ENCODE assay signal across 29 cellular contexts in the genomic region with DNA sequence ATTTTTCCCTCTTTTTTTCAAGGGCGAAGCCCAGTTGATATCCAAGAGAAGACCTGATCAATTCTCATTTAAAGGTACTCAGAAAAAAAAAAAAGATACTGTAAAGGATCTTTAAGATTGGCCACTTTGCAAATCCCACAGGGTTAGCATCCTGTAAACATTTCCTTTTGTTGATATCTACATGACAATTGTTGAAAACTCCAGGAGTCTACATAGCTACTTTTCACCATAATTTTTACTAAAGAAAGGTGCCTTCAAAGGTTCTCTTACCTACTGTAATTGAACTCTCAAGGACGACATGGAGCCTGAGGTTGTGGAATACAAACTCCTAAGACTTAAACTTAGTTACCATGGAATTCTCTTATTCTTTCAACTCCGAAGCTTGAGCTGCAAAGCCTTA.
"Had no signal": no experiment of that assay in that cellular context is flagged by ENCODE, and none has a peak within 500 bp of the region (broad histone marks: within the 10 kb centered on the region; RNA-seq: fewer than 3 reads in every experiment).

No MANE protein-coding gene starts in this region.

- ATAC-seq: activated naive CD4-positive, alpha-beta T cell treated with anti-CD3 and anti-CD28 coated beads, Interleukin-2, amount 50 U/mL, for 72 hours; activated T-cell treated with anti-CD3 and anti-CD28 coated beads, Interleukin-2, amount 50 U/mL, for 72 hours; gastroesophageal sphincter; heart right ventricle had no signal

- H3K27me3 Mint-ChIP-seq: activated CD4-positive, alpha-beta memory T cell treated with anti-CD3 and anti-CD28 coated beads, Interleukin-2, amount 10 ng/mL, durations not matched to agents 7 days and 5 days; activated CD4-positive, alpha-beta T cell treated with anti-CD3 and anti-CD28 coated beads, Interleukin-2, amount 10 ng/mL, durations not matched to agents 7 days and 5 days; activated naive CD4-positive, alpha-beta T cell treated with anti-CD3 and anti-CD28 coated beads, Interleukin-2, amount 10 ng/mL, durations not matched to agents 7 days and 5 days; activated naive CD8-positive, alpha-beta T cell treated with anti-CD3 and anti-CD28 coated beads, Interleukin-2, amount 10 ng/mL, durations not matched to agents 7 days and 5 days; activated T-cell treated with anti-CD3 and anti-CD28 coated beads, Interleukin-2, amount 50 U/mL, for 24 hours; brain had no signal

- H3K27ac Mint-ChIP-seq: activated CD4-positive, alpha-beta memory T cell treated with anti-CD3 and anti-CD28 coated beads, Interleukin-2, amount 10 ng/mL, durations not matched to agents 7 days and 5 days; activated CD4-positive, alpha-beta T cell treated with anti-CD3 and anti-CD28 coated beads, Interleukin-2, amount 10 ng/mL, durations not matched to agents 7 days and 5 days; activated naive CD4-positive, alpha-beta T cell treated with anti-CD3 and anti-CD28 coated beads, Interleukin-2, amount 10 ng/mL, durations not matched to agents 7 days and 5 days; activated naive CD8-positive, alpha-beta T cell treated with anti-CD3 and anti-CD28 coated beads, Interleukin-2, amount 10 ng/mL, durations not matched to agents 7 days and 5 days; activated T-cell treated with anti-CD3 and anti-CD28 coated beads, Interleukin-2, amount 50 U/mL, for 24 hours; activated T-cell treated with anti-CD3 and anti-CD28 coated beads, Interleukin-2, amount 50 U/mL, for 72 hours had no signal

- H3K27ac ChIP-seq: ascending aorta, breast epithelium, cardiac muscle cell, colonic mucosa, esophagus muscularis mucosa, gastroesophageal sphincter, heart right ventricle, hepatocyte had no signal

- H3K9me3 ChIP-seq: ascending aorta, breast epithelium, colonic mucosa, esophagus muscularis mucosa, gastroesophageal sphincter, heart right ventricle had no signal

- H3K4me1 Mint-ChIP-seq: activated CD4-positive, alpha-beta memory T cell treated with anti-CD3 and anti-CD28 coated beads, Interleukin-2, amount 10 ng/mL, durations not matched to agents 7 days and 5 days; activated CD4-positive, alpha-beta T cell treated with anti-CD3 and anti-CD28 coated beads, Interleukin-2, amount 10 ng/mL, durations not matched to agents 7 days and 5 days; activated naive CD4-positive, alpha-beta T cell treated with anti-CD3 and anti-CD28 coated beads, Interleukin-2, amount 10 ng/mL, durations not matched to agents 7 days and 5 days; activated naive CD8-positive, alpha-beta T cell treated with anti-CD3 and anti-CD28 coated beads, Interleukin-2, amount 10 ng/mL, durations not matched to agents 7 days and 5 days; brain had no signal

- H2AFZ ChIP-seq: hepatocyte had no signal

- H3K36me3 Mint-ChIP-seq: activated naive CD4-positive, alpha-beta T cell treated with anti-CD3 and anti-CD28 coated beads, Interleukin-2, amount 50 U/mL, for 72 hours had no signal

- DNase-seq: activated CD4-positive, alpha-beta memory T cell treated with anti-CD3 and anti-CD28 coated beads, Interleukin-2, amount 10 ng/mL, durations not matched to agents 7 days and 5 days; activated CD4-positive, alpha-beta T cell treated with anti-CD3 and anti-CD28 coated beads for 1 hour; activated CD4-positive, alpha-beta T cell treated with anti-CD3 and anti-CD28 coated beads for 4 hours; activated CD4-positive, alpha-beta T cell treated with anti-CD3 and anti-CD28 coated beads, Interleukin-2, amount 10 ng/mL, durations not matched to agents 7 days and 5 days; activated CD4-positive, alpha-beta T cell treated with anti-CD3 and anti-CD28 coated beads, Interleukin-2, amount 50 U/mL, for 4 hours; activated CD8-positive, alpha-beta memory T cell treated with anti-CD3 and anti-CD28 coated beads, Interleukin-2, amount 50 U/mL, for 48 hours; activated gamma-delta T cell; activated naive CD4-positive, alpha-beta T cell; activated naive CD4-positive, alpha-beta T cell treated with anti-CD3 and anti-CD28 coated beads, Interleukin-2, amount 10 ng/mL, durations not matched to agents 7 days and 5 days; activated naive CD8-positive, alpha-beta T cell treated with anti-CD3 and anti-CD28 coated beads, Interleukin-2, amount 10 ng/mL, durations not matched to agents 7 days and 5 days; activated T-cell treated with anti-CD3 and anti-CD28 coated beads for 4 hours; activated T-cell treated with anti-CD3 and anti-CD28 coated beads, Interleukin-2, amount 50 U/mL, for 24 hours; activated T-cell treated with anti-CD3 and anti-CD28 coated beads, Interleukin-2, amount 50 U/mL, for 72 hours; central memory CD4-positive, alpha-beta T cell; cerebellar nuclear complex; colonic mucosa; effector CD8-positive, alpha-beta T cell; erythroblast; foreskin melanocyte; heart right ventricle; T-helper 2 cell had no signal

- H3K27me3 ChIP-seq: ascending aorta, breast epithelium, cardiac muscle cell, colonic mucosa, esophagus muscularis mucosa, gastroesophageal sphincter, heart right ventricle, hepatocyte had no signal

- H3K4me3 ChIP-seq: ascending aorta, breast epithelium, cardiac muscle cell, colonic mucosa, esophagus muscularis mucosa, gastroesophageal sphincter, heart right ventricle, hepatocyte had no signal

- H3K79me2 ChIP-seq: hepatocyte had no signal

- H3K4me2 ChIP-seq: hepatocyte had no signal

- H3K4me3 Mint-ChIP-seq: activated CD4-positive, alpha-beta memory T cell treated with anti-CD3 and anti-CD28 coated beads, Interleukin-2, amount 10 ng/mL, durations not matched to agents 7 days and 5 days; activated CD4-positive, alpha-beta T cell treated with anti-CD3 and anti-CD28 coated beads, Interleukin-2, amount 10 ng/mL, durations not matched to agents 7 days and 5 days; activated naive CD4-positive, alpha-beta T cell treated with anti-CD3 and anti-CD28 coated beads, Interleukin-2, amount 10 ng/mL, durations not matched to agents 7 days and 5 days; activated naive CD8-positive, alpha-beta T cell treated with anti-CD3 and anti-CD28 coated beads, Interleukin-2, amount 10 ng/mL, durations not matched to agents 7 days and 5 days; activated T-cell treated with anti-CD3 and anti-CD28 coated beads, Interleukin-2, amount 50 U/mL, for 24 hours; activated T-cell treated with anti-CD3 and anti-CD28 coated beads, Interleukin-2, amount 50 U/mL, for 72 hours; brain had no signal

- H3K4me1 ChIP-seq: ascending aorta, breast epithelium, colonic mucosa, esophagus muscularis mucosa, gastroesophageal sphincter, heart right ventricle had no signal

- H3K9me3 Mint-ChIP-seq: activated CD4-positive, alpha-beta memory T cell treated with anti-CD3 and anti-CD28 coated beads, Interleukin-2, amount 10 ng/mL, durations not matched to agents 7 days and 5 days; activated CD4-positive, alpha-beta T cell treated with anti-CD3 and anti-CD28 coated beads, Interleukin-2, amount 10 ng/mL, durations not matched to agents 7 days and 5 days; activated naive CD4-positive, alpha-beta T cell treated with anti-CD3 and anti-CD28 coated beads, Interleukin-2, amount 10 ng/mL, durations not matched to agents 7 days and 5 days; activated naive CD4-positive, alpha-beta T cell treated with anti-CD3 and anti-CD28 coated beads, Interleukin-2, amount 50 U/mL, for 72 hours; activated naive CD8-positive, alpha-beta T cell treated with anti-CD3 and anti-CD28 coated beads, Interleukin-2, amount 10 ng/mL, durations not matched to agents 7 days and 5 days; activated T-cell treated with anti-CD3 and anti-CD28 coated beads, Interleukin-2, amount 50 U/mL, for 24 hours; activated T-cell treated with anti-CD3 and anti-CD28 coated beads, Interleukin-2, amount 50 U/mL, for 72 hours; brain had no signal
